In genomic region chr1:236742421-236743160, GRCh38 we compare ENCODE assay signal across 29 cellular contexts. TPM values are rescaled to one million over a fixed set of nuclear protein-coding genes. Genes with fewer than 3 reads are reported as not detected.
"Had no signal": no experiment of that assay in that cellular context is flagged by ENCODE, and none has a peak within 500 bp of the region (broad histone marks: within the 10 kb centered on the region; RNA-seq: fewer than 3 reads in every experiment).

No MANE protein-coding gene starts in this region.

- DNase-seq: kidney glomerular epithelial cell; left cardiac atrium; mesendoderm; naive B cell; natural killer cell; nephron progenitor cell; ovary; stimulated activated CD4-positive, alpha-beta T cell treated with anti-CD3 and anti-CD28 coated beads, Interleukin-12 subunit alpha, Interleukin-12 subunit beta, amount 100 ng/mL, for 4 hours; stimulated activated CD4-positive, alpha-beta T cell treated with anti-CD3 and anti-CD28 coated beads, Interleukin-15, amount 100 ng/mL, for 24 hours; stimulated activated CD4-positive, alpha-beta T cell treated with anti-CD3 and anti-CD28 coated beads, Interleukin-2, amount 100 ng/mL, for 24 hours; stimulated activated CD4-positive, alpha-beta T cell treated with anti-CD3 and anti-CD28 coated beads, Interleukin-4, amount 100 ng/mL, for 1 hour; stimulated activated naive B cell treated with anti-CD40 and anti-IgM and Interleukin-4, amounts not matched to agents 10 μg/mL and 1 μg/mL and 100 μg/mL, for 72 hours; stimulated activated naive CD8-positive, alpha-beta T cell treated with anti-CD3 and anti-CD28 coated beads, Interleukin-15, Interleukin-2, amounts not matched to agents 100 U/mL and 50 U/mL, for 24 hours; stomach; testis; thyroid gland; transverse colon; upper lobe of left lung had no signal

- H3K9me3 ChIP-seq: heart left ventricle, neutrophil, ovary, prostate gland, stomach, testis, thyroid gland, transverse colon, upper lobe of left lung, vagina had no signal

- H3K79me2 ChIP-seq: hepatocyte had no signal

- H3K27ac ChIP-seq: hepatocyte, neural progenitor cell, neutrophil, ovary, prostate gland, skin epidermis, stomach, testis, thyroid gland, transverse colon, upper lobe of left lung, vagina had no signal

- H3K4me3 ChIP-seq: heart left ventricle, hepatocyte, lung, neural progenitor cell, ovary, prostate gland, skin epidermis, stomach, testis, thyroid gland, transverse colon, upper lobe of left lung, vagina had no signal

- H2AFZ ChIP-seq: hepatocyte, neural progenitor cell had no signal

- H3K4me1 ChIP-seq: neural progenitor cell, prostate gland, stomach, testis, thyroid gland, transverse colon, upper lobe of left lung, vagina had no signal

- ATAC-seq: heart left ventricle; left cardiac atrium; left lobe of liver; natural killer cell; sciatic nerve; stimulated activated naive B cell treated with anti-CD40 and anti-IgM and Interleukin-4, amounts not matched to agents 10 μg/mL and 1 μg/mL and 100 μg/mL, for 72 hours; stimulated activated naive CD8-positive, alpha-beta T cell treated with anti-CD3 and anti-CD28 coated beads, Interleukin-15, Interleukin-2, amounts not matched to agents 100 U/mL and 50 U/mL, for 24 hours had no signal

- H3K27me3 ChIP-seq: heart left ventricle, hepatocyte, neural progenitor cell, neutrophil, ovary, stomach, testis, thyroid gland, transverse colon, upper lobe of left lung, vagina had no signal

- H3K36me3 ChIP-seq: neural progenitor cell, neutrophil, ovary, prostate gland, thyroid gland, transverse colon, vagina had no signal

- H3K4me2 ChIP-seq: hepatocyte, neural progenitor cell had no signal

- FAIRE-seq: keratinocyte had no signal

- H3K9ac ChIP-seq: neural progenitor cell had no signal

RNA-seq across cellular contexts. Expression of gene ACTN2, which starts 56.3 kb away (rescaled TPM):
- total RNA-seq: left lobe of liver, natural killer cell had no signal
- polyA plus RNA-seq: keratinocyte had no signal
